ENCODE assay signal across 21 cellular contexts in genomic region chr15:64706011-64706911, GRCh38.
DNase-seq lines count a peak whose midpoint lies in the region; TF ChIP-seq lines count a peak whose summit lies in the region.
"Had no signal": no experiment of that assay in that cellular context is flagged by ENCODE, and none has a peak within 500 bp of the region (broad histone marks: within the 10 kb centered on the region; RNA-seq: fewer than 3 reads in every experiment).

No MANE protein-coding gene starts in this region.

- no peak for DNase-seq in glutamatergic neuron
- no peak for DNase-seq in type B pancreatic cell (ENCODE audit: extremely low spot score, unreplicated experiment)
- no peak for DNase-seq in activated CD4-positive, alpha-beta T cell treated with anti-CD3 and anti-CD28 coated beads, Interleukin-2, amount 50 U/mL, for 1 hour
- DNase-seq in superior temporal gyrus (ENCODE audit: extremely low spot score): no peak
- DNase-seq in Peyer's patch: no peak
- DNase-seq: AML-193, DMS53, EL, GM23248, KG1, MV-4-11, NCI-H1417, NCI-H187, NCI-H2107, NCI-H226, NCI-H524 treated with DMSO at 0.1 percent for 48 hours, PC-3, SIG-M5 had no signal

- TF ChIP-seq POLR2A in Peyer's patch (IDR thresholded peaks at IDR 0.05): no peak

- H3K4me3 ChIP-seq in OCI-LY3 (ENCODE audit: low read length) (no peak overlapping the region), Peyer's patch (no peak overlapping the region)
- H3K4me3 ChIP-seq: GM23248 had no signal

- H3K4me3 Mint-ChIP-seq in glutamatergic neuron (ENCODE audit: unreplicated experiment) (no peak overlapping the region), nephron (peak overlapping the region; percentile 11 to 64 (median 54)), type B pancreatic cell (peak overlapping the region; percentile 11)

- peaks cover 14% of the 10 kb centered on the region for H3K9me3 Mint-ChIP-seq in glutamatergic neuron (ENCODE audit: unreplicated experiment)
- no peaks in the 10 kb centered on the region for H3K9me3 Mint-ChIP-seq in nephron
- no peaks in the 10 kb centered on the region for H3K9me3 Mint-ChIP-seq in type B pancreatic cell

- TF ChIP-seq CTCF in OCI-LY3 (IDR thresholded peaks at IDR 0.05; ENCODE audit: low read depth, low read length): no peak
- no peak for TF ChIP-seq CTCF in glutamatergic neuron (IDR thresholded peaks at IDR 0.05; ENCODE audit: partially characterized antibody, unreplicated experiment)
- TF ChIP-seq CTCF in nephron (IDR thresholded peaks at IDR 0.05; ENCODE audit: unreplicated experiment in 3 of 3): no peak
- no peak for TF ChIP-seq CTCF in type B pancreatic cell (conservative IDR thresholded peaks at IDR 0.05)
- TF ChIP-seq CTCF in Peyer's patch (IDR thresholded peaks at IDR 0.05): no peak

- peaks cover 12% of the 10 kb centered on the region for H3K4me1 Mint-ChIP-seq in glutamatergic neuron (ENCODE audit: low read depth, unreplicated experiment)
- H3K4me1 Mint-ChIP-seq in nephron: peaks cover 18% of the 10 kb centered on the region
- peaks cover 20% of the 10 kb centered on the region for H3K4me1 Mint-ChIP-seq in type B pancreatic cell (ENCODE audit: unreplicated experiment)

- peaks cover 15% of the 10 kb centered on the region for H3K4me1 ChIP-seq in OCI-LY3 (ENCODE audit: low read length)
- H3K4me1 ChIP-seq in Peyer's patch: peaks cover 0 to 18% (median 7%) of the 10 kb centered on the region in 4 donors

- H3K27me3 ChIP-seq in OCI-LY3 (ENCODE audit: low read depth, low read length) (no peaks in the 10 kb centered on the region), Peyer's patch (no peaks in the 10 kb centered on the region)

- no peaks in the 10 kb centered on the region for H3K9me3 ChIP-seq in OCI-LY3 (ENCODE audit: insufficient read depth, low read length)
- H3K9me3 ChIP-seq in Peyer's patch: no peaks in the 10 kb centered on the region

- peaks cover 20% of the 10 kb centered on the region for H3K27me3 Mint-ChIP-seq in glutamatergic neuron (ENCODE audit: unreplicated experiment)
- no peaks in the 10 kb centered on the region for H3K27me3 Mint-ChIP-seq in nephron (ENCODE audit: low read depth)
- no peaks in the 10 kb centered on the region for H3K27me3 Mint-ChIP-seq in type B pancreatic cell

- H3K36me3 ChIP-seq in OCI-LY3 (replicated peaks; ENCODE audit: low read depth, low read length) (no peaks in the 10 kb centered on the region), Peyer's patch (no peaks in the 10 kb centered on the region)

- H3K36me3 Mint-ChIP-seq in glutamatergic neuron (ENCODE audit: unreplicated experiment) (no peaks in the 10 kb centered on the region), nephron (ENCODE audit: low read depth) (peaks cover 12% of the 10 kb centered on the region), type B pancreatic cell (peaks cover 8% of the 10 kb centered on the region)

- H3K4me2 ChIP-seq in OCI-LY3 (ENCODE audit: low read length): no peak overlapping the region

- H3K27ac ChIP-seq in OCI-LY3 (ENCODE audit: low read length): no peak overlapping the region
- no peak overlapping the region for H3K27ac ChIP-seq in Peyer's patch
- H3K27ac ChIP-seq: GM23248, RWPE1 had no signal

- peaks cover 17% of the 10 kb centered on the region for H3K79me2 ChIP-seq in OCI-LY3 (ENCODE audit: low read length)

- no peak overlapping the region for H3K9ac ChIP-seq in OCI-LY3 (ENCODE audit: low read length)
- H3K9ac ChIP-seq: GM23248 had no signal

- H4K20me1 ChIP-seq in OCI-LY3 (ENCODE audit: insufficient read depth, low read length): peaks cover 12% of the 10 kb centered on the region; the same call in 1 of the 2 replicates

- peak overlapping the region; percentile 23; the same call in 1 of the 2 replicates for H2AFZ ChIP-seq in OCI-LY3 (ENCODE audit: low read depth, low read length)
- H2AFZ ChIP-seq: GM23248 had no signal

- H3K27ac Mint-ChIP-seq in glutamatergic neuron (ENCODE audit: unreplicated experiment) (peak overlapping the region; percentile 46), nephron (peak overlapping the region; percentile 11 to 90 (median 79)), type B pancreatic cell (peak overlapping the region; percentile 24)

Comparison
In these comparisons a context has a peak if more than half of its experiments do, and no peak if none do; other contexts are left out.
1. H3K27ac Mint-ChIP-seq: peak in every context shown above with its lines; median percentile 79 in nephron; 46 in glutamatergic neuron; 24 in type B pancreatic cell.